In the genomic region with DNA sequence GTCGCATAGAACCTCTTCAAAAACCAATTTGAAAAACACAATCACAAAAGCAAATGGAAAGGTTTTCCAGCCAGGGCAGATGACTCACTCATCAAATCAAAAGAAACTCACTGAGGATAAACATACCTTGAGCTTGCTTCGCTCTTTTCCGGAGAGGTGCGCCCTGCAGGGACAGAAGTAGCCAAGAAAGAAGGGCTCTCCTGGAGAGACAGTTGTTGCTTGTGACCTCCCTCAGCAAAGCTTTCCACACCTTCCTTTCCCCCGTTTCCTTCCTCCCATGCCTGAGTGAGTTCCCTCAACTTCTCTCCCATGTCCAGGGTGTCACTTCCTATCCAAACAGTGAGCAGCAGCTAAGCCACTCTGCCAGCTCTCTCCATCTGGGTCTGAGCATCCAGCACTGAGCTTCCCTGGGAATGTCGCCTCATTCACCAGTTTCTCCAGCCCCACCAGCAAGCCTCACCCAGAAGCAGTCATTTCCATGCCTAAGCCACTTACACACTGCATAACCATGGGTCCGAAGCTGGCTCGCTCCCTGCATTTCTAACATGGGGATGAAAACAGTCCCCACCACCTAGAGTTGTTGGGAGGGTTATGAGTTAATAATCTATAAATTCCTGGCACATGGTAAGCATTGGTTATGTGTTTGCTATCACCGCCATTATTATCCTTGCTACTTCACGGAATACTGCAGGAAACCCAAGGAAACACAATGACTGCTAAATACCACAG, we compare ENCODE assay signal across 12 cellular contexts.
DNase-seq lines count a peak whose midpoint lies in the region; ATAC-seq and TF ChIP-seq lines count a peak whose summit lies in the region.
"Had no signal": no experiment of that assay in that cellular context is flagged by ENCODE, and none has a peak within 500 bp of the region (broad histone marks: within the 10 kb centered on the region; RNA-seq: fewer than 3 reads in every experiment).

No MANE protein-coding gene starts in this region.

- H3K9me3 ChIP-seq in H9 (ENCODE audit: control insufficient read depth, low read depth, low read length): no peaks in the 10 kb centered on the region
- no peaks in the 10 kb centered on the region for H3K9me3 ChIP-seq in gastroesophageal sphincter

- no peak overlapping the region for H2BK5ac ChIP-seq in H9 (ENCODE audit: insufficient read length, low read length)

- intact Hi-C loops in activated T-helper 2 cell treated with anti-CD3 and anti-CD28 coated beads, Interferon-gamma antibody, Interleukin-2, Interleukin-4, amounts not matched to agents 10 μg/mL and 5 μg/mL and 100 μg/mL, durations not matched to agents 14 hours and 24 hours and 36 hours (cut with micrococcal nuclease): no loop called here

- H3K9me3 Mint-ChIP-seq in H9: no peaks in the 10 kb centered on the region
- H3K9me3 Mint-ChIP-seq in activated T-helper 2 cell treated with anti-CD3 and anti-CD28 coated beads, Interferon-gamma antibody, Interleukin-2, Interleukin-4, amounts not matched to agents 10 μg/mL and 5 μg/mL and 100 μg/mL, durations not matched to agents 14 hours and 24 hours and 36 hours: peaks cover 4% of the 10 kb centered on the region
- no peaks in the 10 kb centered on the region for H3K9me3 Mint-ChIP-seq in activated T-helper 17 cell treated with anti-CD3 and anti-CD28 coated beads, Interleukin-2, amount 50 U/mL, for 72 hours
- H3K9me3 Mint-ChIP-seq: activated naive CD4-positive, alpha-beta T cell treated with anti-CD3 and anti-CD28 coated beads, Interleukin-2, amount 50 U/mL, for 24 hours had no signal

- H3K79me1 ChIP-seq in H9 (ENCODE audit: insufficient read depth, low read depth, low read length, poor library complexity, severe bottlenecking): peaks cover 4% of the 10 kb centered on the region

- H3K4me3 ChIP-seq in gastroesophageal sphincter (no peak overlapping the region), skin epidermis (no peak overlapping the region)

- H2AFZ ChIP-seq in H9 (ENCODE audit: low read length): no peak overlapping the region

- H4K20me1 ChIP-seq in H9 (ENCODE audit: control insufficient read depth, insufficient read depth, insufficient read length): no peaks in the 10 kb centered on the region

- H3K27me3 ChIP-seq in H9 (ENCODE audit: insufficient read depth, low read length) (no peaks in the 10 kb centered on the region), gastroesophageal sphincter (no peaks in the 10 kb centered on the region)

- H3K4me1 ChIP-seq in H9 (ENCODE audit: insufficient read depth, low read length): peaks cover 24% of the 10 kb centered on the region
- peaks cover 2 to 66% (median 7%) of the 10 kb centered on the region in 3 donors for H3K4me1 ChIP-seq in gastroesophageal sphincter

- TF ChIP-seq POLR2A in gastroesophageal sphincter (IDR thresholded peaks at IDR 0.05): no peak

- no peak overlapping the region for H2BK120ac ChIP-seq in H9 (ENCODE audit: low read depth, low read length, poor library complexity, severe bottlenecking)

- no peak overlapping the region for H3K9ac ChIP-seq in H9 (ENCODE audit: extremely low read depth, insufficient read length, low read length)

- H3K4ac ChIP-seq in H9 (ENCODE audit: low read depth, low read length): no peak overlapping the region

- no peak overlapping the region for H3T11ph ChIP-seq in H9 (ENCODE audit: low read length)

- no peak overlapping the region for H2BK12ac ChIP-seq in H9 (ENCODE audit: insufficient read length, low read depth, low read length)

- H4K91ac ChIP-seq in H9 (ENCODE audit: insufficient read length, low read depth, low read length): no peak overlapping the region

- H3K27ac ChIP-seq in H9 (ENCODE audit: insufficient read length, low read depth, low read length) (peak overlapping the region; percentile 2), gastroesophageal sphincter (peak overlapping the region in 3 of 4 donors; percentile 14 to 54 (median 30)), skin epidermis (peak overlapping the region in 19 of 21 experiments; percentile 27 to 86 (median 74))
- H3K27ac ChIP-seq: HL-60 had no signal

- no peak overlapping the region for H3K18ac ChIP-seq in H9 (ENCODE audit: insufficient read length, low read depth, low read length)

- TF ChIP-seq CTCF in H9 (conservative IDR thresholded peaks at IDR 0.05): no peak
- TF ChIP-seq CTCF in gastroesophageal sphincter (IDR thresholded peaks at IDR 0.05): no peak

- TF ChIP-seq EP300 in gastroesophageal sphincter (IDR thresholded peaks at IDR 0.05): no peak

- H3K14ac ChIP-seq in H9 (ENCODE audit: insufficient read depth, low read length): no peak overlapping the region

- H3K36me3 Mint-ChIP-seq in H9 (ENCODE audit: insufficient read depth in 1 of 3, low read depth in 3 of 3): no peaks in the 10 kb centered on the region; a peak in 1 of 7 replicates
- H3K36me3 Mint-ChIP-seq in activated T-helper 2 cell treated with anti-CD3 and anti-CD28 coated beads, Interferon-gamma antibody, Interleukin-2, Interleukin-4, amounts not matched to agents 10 μg/mL and 5 μg/mL and 100 μg/mL, durations not matched to agents 14 hours and 24 hours and 36 hours (ENCODE audit: low read depth): peaks cover 23% of the 10 kb centered on the region
- no peaks in the 10 kb centered on the region for H3K36me3 Mint-ChIP-seq in activated T-helper 17 cell treated with anti-CD3 and anti-CD28 coated beads, Interleukin-2, amount 50 U/mL, for 72 hours (ENCODE audit: low read depth)
- H3K36me3 Mint-ChIP-seq: activated naive CD4-positive, alpha-beta T cell treated with anti-CD3 and anti-CD28 coated beads, Interleukin-2, amount 50 U/mL, for 24 hours had no signal

- H3K23me2 ChIP-seq in H9 (ENCODE audit: insufficient read length, low read depth, low read length, poor library complexity, severe bottlenecking): no peaks in the 10 kb centered on the region

- H4K5ac ChIP-seq in H9 (ENCODE audit: insufficient read length, low read depth, low read length): no peak overlapping the region

- no peak overlapping the region for H2BK20ac ChIP-seq in H9 (ENCODE audit: low read depth, low read length, poor library complexity, severe bottlenecking)

- no peaks in the 10 kb centered on the region for H3K36me3 ChIP-seq in gastroesophageal sphincter

- H3K4me1 Mint-ChIP-seq in H9: peaks cover 57 to 64% of the 10 kb centered on the region in 2 experiments
- peaks cover 49% of the 10 kb centered on the region for H3K4me1 Mint-ChIP-seq in activated T-helper 2 cell treated with anti-CD3 and anti-CD28 coated beads, Interferon-gamma antibody, Interleukin-2, Interleukin-4, amounts not matched to agents 10 μg/mL and 5 μg/mL and 100 μg/mL, durations not matched to agents 14 hours and 24 hours and 36 hours (ENCODE audit: low read depth)
- H3K4me1 Mint-ChIP-seq in activated T-helper 17 cell treated with anti-CD3 and anti-CD28 coated beads, Interleukin-2, amount 50 U/mL, for 72 hours: no peaks in the 10 kb centered on the region
- H3K4me1 Mint-ChIP-seq: activated naive CD4-positive, alpha-beta T cell treated with anti-CD3 and anti-CD28 coated beads, Interleukin-2, amount 50 U/mL, for 24 hours had no signal

- no peak for ATAC-seq in gastroesophageal sphincter
- ATAC-seq in HG03139 (IDR thresholded peaks at IDR 0.05; ENCODE audit: unreplicated experiment): no peak
- no peak for ATAC-seq in activated T-helper 17 cell treated with anti-CD3 and anti-CD28 coated beads, Interleukin-2, amount 50 U/mL, for 72 hours (replicated peaks)

- H3K4me3 Mint-ChIP-seq in H9: no peak overlapping the region
- no peak overlapping the region for H3K4me3 Mint-ChIP-seq in activated T-helper 2 cell treated with anti-CD3 and anti-CD28 coated beads, Interferon-gamma antibody, Interleukin-2, Interleukin-4, amounts not matched to agents 10 μg/mL and 5 μg/mL and 100 μg/mL, durations not matched to agents 14 hours and 24 hours and 36 hours (ENCODE audit: low read depth)
- H3K4me3 Mint-ChIP-seq in activated T-helper 17 cell treated with anti-CD3 and anti-CD28 coated beads, Interleukin-2, amount 50 U/mL, for 72 hours: no peak overlapping the region
- H3K4me3 Mint-ChIP-seq: activated naive CD4-positive, alpha-beta T cell treated with anti-CD3 and anti-CD28 coated beads, Interleukin-2, amount 50 U/mL, for 24 hours had no signal

- no peak overlapping the region for H3K23ac ChIP-seq in H9 (ENCODE audit: insufficient read length, low read depth, low read length)

- peaks cover 25% of the 10 kb centered on the region; the same call in 1 of the 2 replicates for H3K79me2 ChIP-seq in H9 (ENCODE audit: insufficient read depth, low read length)

- no peak overlapping the region for H2AK5ac ChIP-seq in H9 (ENCODE audit: insufficient read length, low read length)

- peak overlapping the region; percentile 3 to 81 (median 17); a peak in 5 of 7 replicates for H3K27ac Mint-ChIP-seq in H9
- H3K27ac Mint-ChIP-seq in activated T-helper 2 cell treated with anti-CD3 and anti-CD28 coated beads, Interferon-gamma antibody, Interleukin-2, Interleukin-4, amounts not matched to agents 10 μg/mL and 5 μg/mL and 100 μg/mL, durations not matched to agents 14 hours and 24 hours and 36 hours: peak overlapping the region; percentile 57
- no peak overlapping the region for H3K27ac Mint-ChIP-seq in activated T-helper 17 cell treated with anti-CD3 and anti-CD28 coated beads, Interleukin-2, amount 50 U/mL, for 72 hours
- H3K27ac Mint-ChIP-seq: activated naive CD4-positive, alpha-beta T cell treated with anti-CD3 and anti-CD28 coated beads, Interleukin-2, amount 50 U/mL, for 24 hours had no signal

- H2BK15ac ChIP-seq in H9 (ENCODE audit: low read depth, low read length): no peak overlapping the region

- no peak overlapping the region for H4K8ac ChIP-seq in H9 (replicated peaks; ENCODE audit: insufficient read length, low read depth, low read length)

- no peaks in the 10 kb centered on the region for H3K27me3 Mint-ChIP-seq in H9 (ENCODE audit: low read depth)
- no peaks in the 10 kb centered on the region for H3K27me3 Mint-ChIP-seq in activated T-helper 2 cell treated with anti-CD3 and anti-CD28 coated beads, Interferon-gamma antibody, Interleukin-2, Interleukin-4, amounts not matched to agents 10 μg/mL and 5 μg/mL and 100 μg/mL, durations not matched to agents 14 hours and 24 hours and 36 hours (ENCODE audit: low read depth)
- peaks cover 33% of the 10 kb centered on the region for H3K27me3 Mint-ChIP-seq in activated T-helper 17 cell treated with anti-CD3 and anti-CD28 coated beads, Interleukin-2, amount 50 U/mL, for 72 hours

- DNase-seq in H9 (peak; percentile 50), KG1 (lab: John Stamatoyannopoulos, UW) (no peak), glomerular visceral epithelial cell (ENCODE audit: extremely low spot score) (no peak)
- DNase-seq in activated T-helper 2 cell treated with anti-CD3 and anti-CD28 coated beads, Interferon-gamma antibody, Interleukin-2, Interleukin-4, amounts not matched to agents 10 μg/mL and 5 μg/mL and 100 μg/mL, durations not matched to agents 14 hours and 24 hours and 36 hours (ENCODE audit: low spot score): no peak
- DNase-seq: activated CD4-positive, alpha-beta T cell treated with anti-CD3 and anti-CD28 coated beads for 4 hours; stimulated activated CD4-positive, alpha-beta T cell treated with anti-CD3 and anti-CD28 coated beads, Interleukin-12 subunit alpha, Interleukin-12 subunit beta, amount 100 ng/mL, for 4 hours had no signal

- no peak overlapping the region for H3K56ac ChIP-seq in H9 (ENCODE audit: insufficient read length, low read depth, low read length)

- H3K4me2 ChIP-seq in H9 (ENCODE audit: insufficient read depth, insufficient read length, low read length): no peak overlapping the region

- no CpG with 5 or more reads among the region's 10 CpGs for WGBS in H9 (ENCODE audit: extremely low coverage, insufficient read length, low lambda C conversion rate)
- WGBS in gastroesophageal sphincter (ENCODE audit: low coverage in 1 of 2), 2 donors: 53 to 76% methylated on average over 7 to 10 of the region's 10 CpGs

Comparison
In these comparisons a context has a peak if more than half of its experiments do, and no peak if none do; other contexts are left out.
1. H3K27ac ChIP-seq: peak in every context shown above with its lines; median percentile 74 in skin epidermis; 30 in gastroesophageal sphincter; 2 in H9.